In the genomic region with DNA sequence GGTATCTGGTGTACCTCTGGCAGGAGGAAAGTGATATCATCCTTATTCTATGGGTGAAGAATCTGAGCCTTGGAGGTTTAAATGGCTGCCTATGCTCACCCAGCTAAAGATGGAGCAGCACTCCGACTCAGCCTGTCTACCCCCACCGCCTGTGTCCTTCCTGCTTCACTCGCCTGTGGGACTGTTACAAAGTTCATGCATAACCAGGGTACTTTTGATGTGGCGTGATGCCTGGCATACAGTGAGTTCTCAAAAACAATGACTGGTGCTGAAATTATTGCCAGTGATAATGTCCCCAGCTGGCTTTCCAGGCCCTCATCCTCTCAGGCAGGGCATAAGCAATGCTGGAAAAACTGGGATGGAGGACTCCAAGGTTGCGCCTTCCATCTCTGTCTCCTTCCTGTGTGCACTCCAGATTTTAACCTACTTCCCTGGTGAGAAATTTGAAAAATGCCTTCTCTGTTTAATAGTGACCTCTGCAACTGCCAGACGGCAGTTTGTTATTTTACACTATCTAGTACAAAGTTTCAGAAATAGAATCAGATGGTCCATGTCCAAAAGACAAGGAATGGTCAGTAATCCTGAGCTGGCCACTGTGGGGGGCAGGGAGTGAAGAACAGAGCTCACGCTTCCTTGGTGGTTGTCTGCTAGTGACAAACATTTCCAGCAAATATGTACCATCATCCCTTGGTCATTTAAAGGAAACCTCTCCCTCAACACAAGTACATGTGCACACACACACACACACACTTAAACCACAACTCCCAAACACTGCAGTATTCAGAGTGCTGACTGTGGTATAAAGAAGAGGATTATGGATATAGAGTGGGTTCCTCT, we compare ENCODE assay signal across 23 cellular contexts.
DNase-seq lines count a peak whose midpoint lies in the region; ATAC-seq and TF ChIP-seq lines count a peak whose summit lies in the region.
"Had no signal": no experiment of that assay in that cellular context is flagged by ENCODE, and none has a peak within 500 bp of the region (broad histone marks: within the 10 kb centered on the region; RNA-seq: fewer than 3 reads in every experiment).

No MANE protein-coding gene starts in this region.

- H3K9me3 Mint-ChIP-seq in stimulated activated naive CD8-positive, alpha-beta T cell treated with anti-CD3 and anti-CD28 coated beads, Interleukin-15, amount 100 ng/mL, for 72 hours: no peaks in the 10 kb centered on the region
- H3K9me3 Mint-ChIP-seq: activated naive CD4-positive, alpha-beta T cell treated with anti-CD3 and anti-CD28 coated beads, Interleukin-2, amount 50 U/mL, for 72 hours; activated T-cell treated with anti-CD3 and anti-CD28 coated beads, Interleukin-2, amount 50 U/mL, for 24 hours; neural crest cell had no signal

- no peaks in the 10 kb centered on the region for H3K27me3 Mint-ChIP-seq in stimulated activated naive CD8-positive, alpha-beta T cell treated with anti-CD3 and anti-CD28 coated beads, Interleukin-15, amount 100 ng/mL, for 72 hours
- H3K27me3 Mint-ChIP-seq: activated T-cell treated with anti-CD3 and anti-CD28 coated beads, Interleukin-2, amount 50 U/mL, for 24 hours had no signal

- no peaks in the 10 kb centered on the region for H3K27me3 ChIP-seq in left ventricle myocardium inferior (ENCODE audit: low read depth)
- H3K27me3 ChIP-seq: breast epithelium, esophagus squamous epithelium, hepatocyte, transverse colon had no signal

- intact Hi-C loops in Right ventricle myocardium inferior (cut with DNase I): no loop called here
- intact Hi-C loops in left ventricle myocardium inferior (cut with micrococcal nuclease): no loop called here

- no peak overlapping the region for H3K4me3 Mint-ChIP-seq in stimulated activated naive CD8-positive, alpha-beta T cell treated with anti-CD3 and anti-CD28 coated beads, Interleukin-15, amount 100 ng/mL, for 72 hours
- H3K4me3 Mint-ChIP-seq: activated T-cell treated with anti-CD3 and anti-CD28 coated beads, Interleukin-2, amount 50 U/mL, for 24 hours; CD14-positive monocyte; neural crest cell had no signal

- no peak overlapping the region for H3K27ac Mint-ChIP-seq in stimulated activated naive CD8-positive, alpha-beta T cell treated with anti-CD3 and anti-CD28 coated beads, Interleukin-15, amount 100 ng/mL, for 72 hours
- H3K27ac Mint-ChIP-seq: activated naive CD4-positive, alpha-beta T cell treated with anti-CD3 and anti-CD28 coated beads, Interleukin-2, amount 50 U/mL, for 72 hours; activated T-cell treated with anti-CD3 and anti-CD28 coated beads, Interleukin-2, amount 50 U/mL, for 24 hours; CD14-positive monocyte had no signal

- H3K4me1 ChIP-seq in left ventricle myocardium inferior: peaks cover 18% of the 10 kb centered on the region
- H3K4me1 ChIP-seq: breast epithelium, esophagus squamous epithelium, transverse colon had no signal

- TF ChIP-seq CTCF in left ventricle myocardium inferior (IDR thresholded peaks at IDR 0.05; ENCODE audit: borderline replicate concordance): no peak

- no peak overlapping the region for H3K27ac ChIP-seq in left ventricle myocardium inferior (replicated peaks)
- H3K27ac ChIP-seq: breast epithelium, esophagus squamous epithelium, hepatocyte, transverse colon, VCaP had no signal

- H3K9me3 ChIP-seq in left ventricle myocardium inferior (replicated peaks): no peaks in the 10 kb centered on the region
- H3K9me3 ChIP-seq: breast epithelium, esophagus squamous epithelium, transverse colon had no signal

- H3K36me3 ChIP-seq in left ventricle myocardium inferior: no peaks in the 10 kb centered on the region
- H3K36me3 ChIP-seq: breast epithelium, esophagus squamous epithelium, transverse colon had no signal

- DNase-seq in Right ventricle myocardium inferior (ENCODE audit: missing footprints): no peak
- no peak for DNase-seq in left ventricle myocardium inferior
- DNase-seq in astrocyte of the hippocampus (ENCODE audit: low read depth, low spot score): peak; percentile 51
- DNase-seq in hepatic stellate cell (ENCODE audit: low spot score): peak; percentile 24
- DNase-seq in stimulated activated naive CD8-positive, alpha-beta T cell treated with anti-CD3 and anti-CD28 coated beads, Interleukin-15, amount 100 ng/mL, for 72 hours: no peak
- DNase-seq in medulla oblongata (ENCODE audit: extremely low spot score): no peak
- no peak for DNase-seq in DMS53 treated with DMSO at 0.1 percent for 48 hours (lab: John Stamatoyannopoulos, UW; ENCODE audit: unreplicated experiment)
- DNase-seq: activated CD4-positive, alpha-beta T cell treated with anti-CD3 and anti-CD28 coated beads, Interleukin-2, amount 50 U/mL, for 48 hours; activated T-cell treated with anti-CD3 and anti-CD28 coated beads, Interleukin-2, amount 50 U/mL, for 24 hours; esophagus squamous epithelium; NCI-H187 treated with DMSO at 0.1 percent for 48 hours; NCI-H510A treated with DMSO at 0.1 percent for 48 hours; retina; stimulated activated naive CD4-positive, alpha-beta T cell; T-helper 1 cell; transverse colon had no signal

- peaks cover 13% of the 10 kb centered on the region for H3K4me1 Mint-ChIP-seq in stimulated activated naive CD8-positive, alpha-beta T cell treated with anti-CD3 and anti-CD28 coated beads, Interleukin-15, amount 100 ng/mL, for 72 hours
- H3K4me1 Mint-ChIP-seq: CD14-positive monocyte had no signal

- ATAC-seq in Right ventricle myocardium inferior: peak; percentile 83
- ATAC-seq in stimulated activated naive CD8-positive, alpha-beta T cell treated with anti-CD3 and anti-CD28 coated beads, Interleukin-15, amount 100 ng/mL, for 72 hours: peak; percentile 67
- no peak for ATAC-seq in HG03039 (IDR thresholded peaks at IDR 0.05; ENCODE audit: unreplicated experiment)

- no peak overlapping the region for H3K4me3 ChIP-seq in left ventricle myocardium inferior
- H3K4me3 ChIP-seq: breast epithelium, esophagus squamous epithelium, hepatocyte, transverse colon had no signal

Comparison
In these comparisons a context has a peak if more than half of its experiments do, and no peak if none do; other contexts are left out.
1. DNase-seq: peak in astrocyte of the hippocampus (single experiment) and hepatic stellate cell (single experiment); none in Right ventricle myocardium inferior (single experiment), left ventricle myocardium inferior (single experiment), stimulated activated naive CD8-positive, alpha-beta T cell treated with anti-CD3 and anti-CD28 coated beads, Interleukin-15, amount 100 ng/mL, for 72 hours (0 of 2), medulla oblongata (single experiment) and DMS53 treated with DMSO at 0.1 percent for 48 hours (single experiment).